In the genomic region with DNA sequence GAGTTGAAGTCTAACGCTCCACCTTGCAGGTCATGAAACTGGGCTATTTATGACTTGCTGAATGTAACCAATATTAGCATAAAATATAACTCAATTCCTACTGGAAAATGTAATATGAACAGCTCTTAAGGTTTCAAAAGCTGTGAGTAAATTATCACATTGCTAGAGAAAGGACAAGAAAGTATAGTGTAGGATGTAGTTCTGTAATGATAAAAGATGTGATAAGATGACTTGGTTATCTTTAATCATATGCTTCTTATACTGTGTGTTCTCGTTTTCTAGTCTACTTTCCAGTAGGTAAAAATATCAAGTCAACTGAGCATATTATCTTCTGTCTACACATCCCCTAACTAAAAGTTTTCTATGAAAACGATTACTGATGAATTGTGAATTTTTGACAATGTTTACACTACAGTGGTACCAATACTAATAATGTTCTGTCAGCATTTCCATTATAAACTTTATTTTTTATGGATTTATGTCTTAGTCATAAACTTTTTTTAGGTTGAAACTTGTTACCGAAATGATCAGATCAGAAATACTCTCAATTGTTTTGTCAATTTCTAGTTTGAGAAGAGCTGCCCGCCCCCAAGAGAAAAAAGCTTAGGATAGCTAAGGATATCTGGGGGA, we compare ENCODE assay signal across 31 cellular contexts. TPM values are rescaled to one million over a fixed set of nuclear protein-coding genes. Genes with fewer than 3 reads are reported as not detected.
"Had no signal": no experiment of that assay in that cellular context is flagged by ENCODE, and none has a peak within 500 bp of the region (broad histone marks: within the 10 kb centered on the region; RNA-seq: fewer than 3 reads in every experiment).

No MANE protein-coding gene starts in this region.

- H3K9me3 ChIP-seq: esophagus muscularis mucosa, heart right ventricle, lower lobe of right lung, ovary, psoas muscle, spleen, thoracic aorta, tibial nerve, upper lobe of right lung, uterus had no signal

- H3K9me3 Mint-ChIP-seq: memory B cell; natural killer cell; stimulated activated naive B cell treated with anti-CD40 and anti-IgM and Interleukin-4, amounts not matched to agents 10 μg/mL and 1 μg/mL and 100 μg/mL, for 72 hours; stimulated activated naive CD8-positive, alpha-beta T cell treated with anti-CD3 and anti-CD28 coated beads, Interleukin-15, Interleukin-2, amounts not matched to agents 100 ng/mL and 50 ng/mL, for 24 hours had no signal

- H3K4me3 ChIP-seq: coronary artery, esophagus muscularis mucosa, heart right ventricle, lower lobe of right lung, ovary, psoas muscle, skin epidermis, spleen, thoracic aorta, tibial nerve, upper lobe of right lung, uterus had no signal

- H3K36me3 ChIP-seq: ovary, uterus had no signal

- ATAC-seq: foreskin keratinocyte; heart right ventricle; left ventricle myocardium superior; lower lobe of right lung; natural killer cell; psoas muscle; right cardiac atrium; stimulated activated naive B cell treated with anti-CD40 and anti-IgM and Interleukin-4, amounts not matched to agents 10 μg/mL and 1 μg/mL and 100 μg/mL, for 72 hours; upper lobe of right lung had no signal

- H3K27ac ChIP-seq: coronary artery, esophagus muscularis mucosa, foreskin keratinocyte, heart right ventricle, lower lobe of right lung, ovary, psoas muscle, skin epidermis, spleen, thoracic aorta, tibial nerve, upper lobe of right lung, uterus had no signal

- H3K27me3 ChIP-seq: esophagus muscularis mucosa, foreskin keratinocyte, heart right ventricle, ovary, spleen, tibial nerve, upper lobe of right lung, uterus had no signal

- H3K27ac Mint-ChIP-seq: memory B cell; natural killer cell; stimulated activated naive B cell treated with anti-CD40 and anti-IgM and Interleukin-4, amounts not matched to agents 10 μg/mL and 1 μg/mL and 100 μg/mL, for 72 hours; stimulated activated naive CD8-positive, alpha-beta T cell treated with anti-CD3 and anti-CD28 coated beads, Interleukin-15, Interleukin-2, amounts not matched to agents 100 ng/mL and 50 ng/mL, for 24 hours had no signal

- H3K4me1 ChIP-seq: esophagus muscularis mucosa, foreskin keratinocyte, heart right ventricle, lower lobe of right lung, psoas muscle, tibial nerve, upper lobe of right lung, uterus had no signal

- H3K4me3 Mint-ChIP-seq: memory B cell; natural killer cell; stimulated activated naive B cell treated with anti-CD40 and anti-IgM and Interleukin-4, amounts not matched to agents 10 μg/mL and 1 μg/mL and 100 μg/mL, for 72 hours; stimulated activated naive CD8-positive, alpha-beta T cell treated with anti-CD3 and anti-CD28 coated beads, Interleukin-15, Interleukin-2, amounts not matched to agents 100 ng/mL and 50 ng/mL, for 24 hours had no signal

- FAIRE-seq: endothelial cell of umbilical vein had no signal

- DNase-seq: dermis blood vessel endothelial cell; effector memory CD4-positive, alpha-beta T cell; foreskin keratinocyte; glutamatergic neuron; heart right ventricle; hippocampal formation; left ventricle myocardium superior; lower lobe of right lung; natural killer cell; occipital lobe; ovary; posterior cingulate gyrus; psoas muscle; right cardiac atrium; spleen; stimulated activated naive B cell treated with anti-CD40 and anti-IgM and Interleukin-4, amounts not matched to agents 10 μg/mL and 1 μg/mL and 100 μg/mL, for 72 hours; upper lobe of right lung; uterus had no signal

- H3K27me3 Mint-ChIP-seq: memory B cell; stimulated activated naive B cell treated with anti-CD40 and anti-IgM and Interleukin-4, amounts not matched to agents 10 μg/mL and 1 μg/mL and 100 μg/mL, for 72 hours; stimulated activated naive CD8-positive, alpha-beta T cell treated with anti-CD3 and anti-CD28 coated beads, Interleukin-15, Interleukin-2, amounts not matched to agents 100 ng/mL and 50 ng/mL, for 24 hours had no signal

RNA-seq across cellular contexts. Expression of a gene that starts 23.7 kb away (rescaled TPM):
- total RNA-seq: endothelial cell of umbilical vein, foreskin keratinocyte, left ventricle myocardium superior had no signal
- polyA plus RNA-seq: endothelial cell of umbilical vein, foreskin keratinocyte had no signal

RNA-seq across cellular contexts. Expression of a gene that starts 40.4 kb away (rescaled TPM):
- total RNA-seq: dermis blood vessel endothelial cell, endothelial cell of umbilical vein, epithelial cell of proximal tubule, fibroblast of lung, foreskin keratinocyte, mononuclear cell, natural killer cell, renal cortical epithelial cell, tibial nerve had no signal
- polyA plus RNA-seq: endothelial cell of umbilical vein, fibroblast of lung, foreskin keratinocyte, neural cell, right cardiac atrium had no signal
